8 cellular contexts compared by ENCODE assay signal in the genomic region with DNA sequence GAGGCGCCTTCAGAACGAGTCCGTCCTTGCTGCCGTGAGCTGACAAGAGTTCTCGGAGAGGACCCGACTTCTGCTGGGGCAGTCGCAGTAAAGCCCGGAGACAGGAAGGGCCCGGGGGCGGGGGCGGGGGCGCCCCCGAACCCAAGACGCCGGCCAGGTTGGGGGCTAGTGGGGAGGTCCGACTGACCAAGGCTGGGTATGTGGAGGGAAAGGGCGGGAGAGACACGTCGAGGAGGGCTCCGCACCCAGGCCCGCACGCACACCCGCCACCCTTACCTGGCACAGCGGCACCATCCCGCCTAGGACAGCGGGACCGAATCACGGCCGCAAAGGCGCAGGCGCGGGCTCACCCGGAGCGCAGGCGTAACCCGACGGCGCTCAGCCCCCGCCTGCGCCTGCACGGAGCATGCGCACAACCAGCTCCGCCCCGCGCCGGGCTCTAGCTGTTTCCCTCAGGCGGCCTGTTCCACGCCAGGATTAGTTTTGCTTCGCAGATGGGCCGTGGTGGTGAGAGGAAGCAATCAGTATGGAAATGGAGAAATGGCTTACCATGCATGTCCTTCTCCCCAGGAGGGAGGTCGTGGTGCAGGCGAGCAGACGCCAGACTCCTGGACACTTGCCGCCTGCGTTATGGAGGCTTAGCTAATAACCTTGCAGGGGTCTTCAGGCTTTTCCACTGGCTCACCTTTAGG. TPM values are rescaled to one million over a fixed set of nuclear protein-coding genes. Genes with fewer than 3 reads are reported as not detected.
A peak's percentile ranks its signal among the peaks of the same experiment; 100 is the strongest.
DNase-seq lines count a peak whose midpoint lies in the region; ATAC-seq, FAIRE-seq and TF ChIP-seq lines count a peak whose summit lies in the region.

A gene with protein sequence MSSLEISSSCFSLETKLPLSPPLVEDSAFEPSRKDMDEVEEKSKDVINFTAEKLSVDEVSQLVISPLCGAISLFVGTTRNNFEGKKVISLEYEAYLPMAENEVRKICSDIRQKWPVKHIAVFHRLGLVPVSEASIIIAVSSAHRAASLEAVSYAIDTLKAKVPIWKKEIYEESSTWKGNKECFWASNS (minus strand): TSS at position 322 of the 692 bp plus-strand sequence. CDS start 2,583 bp downstream, outside the sequence.

- no TSS peak for BruUV-seq in HepG2 (replicated peaks; lab: Mats Ljungman, UMichigan)

- peak within 1 kb of the TSS; percentile 90 for H3K9ac ChIP-seq in HepG2 (ENCODE audit: insufficient read depth, low read depth, low read length)

- intact Hi-C loops in HepG2 (cut with micrococcal nuclease; ENCODE audit: unreplicated experiment), result no loop called here

- H3K4me1 ChIP-seq in CD4-positive, CD25-positive, alpha-beta regulatory T cell (ENCODE audit: control insufficient read depth, insufficient read depth, low read length, poor library complexity, severe bottlenecking), result peaks cover 18% of the 10 kb centered on the region
- H3K4me1 ChIP-seq in HepG2 (ENCODE audit: insufficient read depth, low read length), result peaks cover 59% of the 10 kb centered on the region

- CTCF ChIA-PET in HepG2 (lab: Yijun Ruan, JAX; ENCODE audit: low intra/inter-chr PET ratio, low total read pairs), result no interaction called here

- H3K4me1 Mint-ChIP-seq in CD4-positive, CD25-positive, alpha-beta regulatory T cell, result peaks cover 13 to 61% (median 44%) of the 10 kb centered on the region in 4 donors

- DNase-seq in CD4-positive, CD25-positive, alpha-beta regulatory T cell, result peak; percentile 77 to 95 (median 91)
- DNase-seq in NCI-H82 (lab: John Stamatoyannopoulos, UW), result peak; percentile 92
- DNase-seq in activated CD4-positive, alpha-beta T cell treated with anti-CD3 and anti-CD28 coated beads, Interleukin-2, amount 50 U/mL, for 48 hours, result peak; percentile 88 to 90
- DNase-seq in dermis blood vessel endothelial cell, result peak; percentile 96
- peak; percentile 81 for DNase-seq in HepG2 (ENCODE audit: low spot score)
- DNase-seq in stimulated activated CD4-positive, alpha-beta T cell treated with anti-CD3 and anti-CD28 coated beads, Interleukin-2, amount 100 ng/mL, for 48 hours, result peak; percentile 80 to 90

- peak; percentile 70 for TF ChIP-seq RAD21 in HepG2 (CRISPR knock-in tag; IDR thresholded peaks at IDR 0.05)

- in situ Hi-C loops in HepG2 (cut with HindIII; ENCODE audit: extremely low pct_ligation_motif_present, low pct_unique_long_range_greater_than_20kb), result no loop called here

- no peaks in the 10 kb centered on the region for H3K9me3 Mint-ChIP-seq in CD4-positive, CD25-positive, alpha-beta regulatory T cell

- H4K20me1 ChIP-seq in HepG2 (ENCODE audit: insufficient read depth, low read length), result no peaks in the 10 kb centered on the region

- H3K79me2 ChIP-seq in HepG2 (ENCODE audit: insufficient read depth, low read length), result peaks cover 27% of the 10 kb centered on the region

- FAIRE-seq in HepG2 (lab: Jason Lieb, UNC), result peak; percentile 8

- TF ChIP-seq EP300 in HepG2 (IDR thresholded peaks at IDR 0.05; ENCODE audit: low read depth in 2 of 2, low read length in 2 of 2), result no peak
- 0 out of 2 replicates have a peak, but pooled peaks have one; percentile 37 for TF ChIP-seq EP300 in HepG2 (CRISPR knock-in tag; IDR thresholded peaks at IDR 0.05; ENCODE audit: borderline replicate concordance)

- peaks cover 20% of the 10 kb centered on the region for H3K36me3 Mint-ChIP-seq in CD4-positive, CD25-positive, alpha-beta regulatory T cell

- peak; percentile 97 to 98 for ATAC-seq in CD4-positive, CD25-positive, alpha-beta regulatory T cell (ENCODE audit: low read depth in 2 of 2)
- ATAC-seq in GM19452 (IDR thresholded peaks at IDR 0.05; ENCODE audit: unreplicated experiment) (peak; percentile 97), HG03575 (IDR thresholded peaks at IDR 0.05; ENCODE audit: extremely low read depth, insufficient number of reproducible peaks, low FRiP score, unreplicated experiment) (peak; percentile 56), HepG2 (peak; percentile 97)

- H3K4me2 ChIP-seq in HepG2 (ENCODE audit: low read depth, low read length), result peak within 1 kb of the TSS; percentile 95

- no peaks in the 10 kb centered on the region for H3K27me3 Mint-ChIP-seq in CD4-positive, CD25-positive, alpha-beta regulatory T cell

- H3K36me3 ChIP-seq in CD4-positive, CD25-positive, alpha-beta regulatory T cell (ENCODE audit: control insufficient read depth, insufficient read depth, low read length), result peaks cover 6% of the 10 kb centered on the region
- H3K36me3 ChIP-seq in HepG2 (replicated peaks in 1 of 2; ENCODE audit: control insufficient read depth in 1 of 2, insufficient read depth in 2 of 2, low read length in 2 of 2), result no peaks in the 10 kb centered on the region

- H3K4me3 ChIP-seq in CD4-positive, CD25-positive, alpha-beta regulatory T cell (ENCODE audit: low read depth, low read length), result peak within 1 kb of the TSS; percentile 87
- peak within 1 kb of the TSS; percentile 83 to 94 (median 90) for H3K4me3 ChIP-seq in HepG2 (replicated peaks in 1 of 3; ENCODE audit: insufficient read depth in 1 of 3, low read depth in 2 of 3, low read length in 3 of 3)

- TF ChIP-seq POLR2A in HepG2 (IDR thresholded peaks at IDR 0.05; ENCODE audit: insufficient read depth in 1 of 2, low read depth in 2 of 2, low read length in 2 of 2), result peak; percentile 77 to 95

- 0 out of 2 replicates have a peak, but pooled peaks have one; percentile 12 for TF ChIP-seq CTCF in HepG2 (CRISPR knock-in tag; IDR thresholded peaks at IDR 0.05)

- under 1% methylated on average over 20 of the region's 55 CpGs for WGBS in HepG2 (ENCODE audit: low lambda C conversion rate)

- peak within 1 kb of the TSS; percentile 84 to 97 (median 89) for H3K27ac Mint-ChIP-seq in CD4-positive, CD25-positive, alpha-beta regulatory T cell

- peak within 1 kb of the TSS; percentile 91 to 99 (median 95) for H3K4me3 Mint-ChIP-seq in CD4-positive, CD25-positive, alpha-beta regulatory T cell

- H3K27me3 ChIP-seq in CD4-positive, CD25-positive, alpha-beta regulatory T cell (ENCODE audit: control insufficient read depth, insufficient read depth, low read length), result no peaks in the 10 kb centered on the region
- H3K27me3 ChIP-seq in HepG2 (ENCODE audit: control insufficient read depth in 1 of 2, insufficient read depth in 2 of 2, low read length in 2 of 2), result no peaks in the 10 kb centered on the region; a peak in 1 of 5 replicates

- peak within 1 kb of the TSS; percentile 69 for H3K27ac ChIP-seq in CD4-positive, CD25-positive, alpha-beta regulatory T cell (ENCODE audit: insufficient read depth, low read length, poor library complexity, severe bottlenecking)
- H3K27ac ChIP-seq in HepG2 (ENCODE audit: extremely low read length, insufficient read depth, low read length), result peak within 1 kb of the TSS; percentile 86

- POLR2A ChIA-PET in HepG2 (lab: Yijun Ruan, JAX), result interaction anchor here (0.6 to 1.8 kb wide), 8 partner anchors 9 to 368 kb away, joined by 3 to 7 read pairs (median 4); no protein-coding TSS in a partner anchor

- H2AFZ ChIP-seq in HepG2 (ENCODE audit: low read length), result peak within 1 kb of the TSS; percentile 95

- H3K9me3 ChIP-seq in CD4-positive, CD25-positive, alpha-beta regulatory T cell (ENCODE audit: control insufficient read depth in 2 of 2, low read length in 2 of 2), result no peaks in the 10 kb centered on the region
- H3K9me3 ChIP-seq in HepG2 (ENCODE audit: low read length), result no peaks in the 10 kb centered on the region

TF ChIP-seq in HepG2, 621 proteins besides CTCF, POLR2A, EP300 and RAD21 (continues in another document):
- peak; percentile 87; the same call in 1 of the 2 replicates for TF ChIP-seq HNF1B (CRISPR knock-in tag; IDR thresholded peaks at IDR 0.05)
- TF ChIP-seq DMAP1 (CRISPR knock-in tag; IDR thresholded peaks at IDR 0.05), result peak; percentile 79
- TF ChIP-seq ADNP (CRISPR knock-in tag; IDR thresholded peaks at IDR 0.05), result no peak

RNA-seq across cellular contexts. Expression of the gene that starts here (rescaled TPM):
- 14.1 TPM for total RNA-seq in CD4-positive, CD25-positive, alpha-beta regulatory T cell
- 10 to 100 TPM; 34.1 to 44.7 (median 37.5) TPM for polyA plus RNA-seq in CD4-positive, CD25-positive, alpha-beta regulatory T cell
- total RNA-seq in dermis blood vessel endothelial cell (24.0 and 24.2 TPM in 2 replicates), HepG2 (2016; rRNA removed; fragmentation: Illumina TruSeq; extraction: Trizol) (41.9 and 53.5 TPM in 2 replicates)
- 13.8 and 14.3 TPM in 2 replicates for total RNA-seq in HepG2 (2016; cell fraction: cytosol; rRNA removed; fragmentation: Illumina TruSeq; extraction: Trizol; ENCODE audit: low read depth)
- 37.8 and 54.2 TPM in 2 replicates for total RNA-seq in HepG2 (2016; cell fraction: insoluble cytoplasmic fraction; rRNA removed; fragmentation: Illumina TruSeq; extraction: Trizol)
- total RNA-seq in HepG2 (2016; cell fraction: membrane; rRNA removed; fragmentation: Illumina TruSeq; extraction: Trizol), result 36.0 and 36.2 TPM in 2 replicates
- 20.8 and 22.3 TPM in 2 replicates for total RNA-seq in HepG2 (2016; cell fraction: nucleus; rRNA removed; fragmentation: Illumina TruSeq; extraction: Trizol)
- 13.3 and 19.2 TPM in 2 replicates for polyA plus RNA-seq in HepG2 (2011; rRNA removed)
- 9.1 and 14.4 TPM in 2 replicates for polyA plus RNA-seq in HepG2 (2011; cell fraction: cytosol; rRNA removed)
- 6.2 and 10.1 TPM in 2 replicates for polyA plus RNA-seq in HepG2 (2011; cell fraction: nucleus; rRNA removed)
- polyA plus RNA-seq in HepG2 (2012), result 24.2 and 29.8 TPM in 2 replicates
- 20.1 and 24.5 TPM in 2 replicates for polyA plus RNA-seq in HepG2 (2016; cell fraction: cytosol; fragmentation: Illumina TruSeq; extraction: Trizol; ENCODE audit: low read depth)
- 67.1 and 69.6 TPM in 2 replicates for polyA plus RNA-seq in HepG2 (2016; cell fraction: insoluble cytoplasmic fraction; fragmentation: Illumina TruSeq; extraction: Trizol; ENCODE audit: low read depth)
- polyA plus RNA-seq in HepG2 (2016; cell fraction: membrane; fragmentation: Illumina TruSeq; extraction: Trizol; ENCODE audit: low read depth), result 45.5 and 45.8 TPM in 2 replicates
- 32.3 and 36.1 TPM in 2 replicates for polyA plus RNA-seq in HepG2 (2016; cell fraction: nucleus; fragmentation: Illumina TruSeq; extraction: Trizol; ENCODE audit: insufficient read depth, low read depth)
- 3.1 and 8.6 TPM in 2 replicates for polyA minus RNA-seq in HepG2 (2011; rRNA and poly(A)+ RNA removed; ENCODE audit: low replicate concordance)
- 7.5 and 9.3 TPM in 2 replicates for polyA minus RNA-seq in HepG2 (2011; cell fraction: cytosol; rRNA and poly(A)+ RNA removed)
- polyA minus RNA-seq in HepG2 (2011; cell fraction: nucleus; rRNA and poly(A)+ RNA removed), result 16.4 and 23.2 TPM in 2 replicates

Comparison
In these comparisons a context has a peak if more than half of its experiments do, and no peak if none do; other contexts are left out.
1. Peak in every context shown above with its lines: DNase-seq, ATAC-seq, H3K4me3 ChIP-seq and H3K27ac ChIP-seq.